Comparison of ENCODE assay signal across 1 cellular context in the genomic region with DNA sequence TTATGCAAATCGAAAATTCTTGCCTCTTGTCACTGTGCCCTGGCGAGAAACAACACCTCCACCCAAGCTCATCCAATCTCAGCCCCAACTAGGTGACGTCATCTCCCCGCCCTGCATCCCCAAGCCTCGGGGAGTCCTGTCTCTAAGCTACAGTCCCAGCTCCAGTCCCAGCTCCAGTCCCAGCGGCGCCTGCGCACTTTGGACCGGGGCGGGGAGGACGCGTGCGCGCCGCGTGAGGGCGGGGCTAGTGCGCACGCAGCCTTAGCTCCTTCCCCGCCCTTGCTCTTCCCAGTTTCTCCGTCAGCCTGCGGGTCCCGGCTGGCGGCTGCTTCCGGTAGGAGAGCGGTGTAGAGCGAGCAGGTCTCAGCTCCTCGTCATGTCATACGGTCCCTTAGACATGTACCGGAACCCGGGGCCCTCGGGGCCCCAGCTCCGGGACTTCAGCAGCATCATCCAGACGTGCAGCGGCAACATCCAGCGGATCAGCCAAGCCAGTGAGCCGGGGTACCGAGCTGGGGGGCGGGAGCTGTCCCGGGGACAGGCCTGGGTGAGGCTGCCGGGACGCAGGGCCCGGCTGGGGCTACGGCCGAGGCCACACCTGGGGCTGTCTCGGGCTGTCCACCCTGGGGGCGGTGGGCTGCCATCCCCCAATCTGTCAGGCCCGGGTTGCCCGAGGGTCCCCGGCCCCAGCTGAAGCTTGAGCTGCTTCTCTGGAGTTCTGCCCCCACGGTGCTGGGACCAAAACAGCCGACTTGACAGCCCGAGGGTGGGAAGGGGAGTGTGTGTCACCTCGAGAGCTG.
TF ChIP-seq lines count a peak whose summit lies in the region.

A gene (plus strand): TSS at position 288 of the 800 bp plus-strand sequence. CDS start 89 bp downstream, at position 377.

TF ChIP-seq in K562, 482 proteins besides CTCF, POLR2A, EP300 and RAD21 (continued from another document and continues in another):
- TF ChIP-seq STAT5A (IDR thresholded peaks at IDR 0.05; ENCODE audit: borderline replicate concordance, low read length) (no peak), ZNF253 (CRISPR knock-in tag; conservative IDR thresholded peaks at IDR 0.05) (no peak), PTRF (tag; IDR thresholded peaks at IDR 0.05) (no peak), ZNF561 (CRISPR knock-in tag; conservative IDR thresholded peaks at IDR 0.05) (no peak), HDAC1 (IDR thresholded peaks at IDR 0.05) (peak in 1 of 2 experiments; percentile 73; a peak in 2 of 4 replicates), XRCC3 (IDR thresholded peaks at IDR 0.05) (no peak), ZNF165 (CRISPR knock-in tag; IDR thresholded peaks at IDR 0.05; ENCODE audit: borderline replicate concordance) (no peak), SMC3 (conservative IDR thresholded peaks at IDR 0.05; ENCODE audit: insufficient read depth, low read depth, low read length) (no peak), HMGN3 (IDR thresholded peaks at IDR 0.05; ENCODE audit: borderline replicate concordance, extremely low read depth, insufficient read length, low read depth, low read length) (peak; percentile 67), ZKSCAN3 (CRISPR knock-in tag; IDR thresholded peaks at IDR 0.05) (no peak), ILK (tag; IDR thresholded peaks at IDR 0.05; ENCODE audit: borderline replicate concordance, low read depth) (no peak), SRF (CRISPR knock-in tag; IDR thresholded peaks at IDR 0.05) (no peak; a peak in 1 of 4 replicates), CREBBP (IDR thresholded peaks at IDR 0.05; ENCODE audit: low read depth, low read length) (no peak), ZBTB8A (IDR thresholded peaks at IDR 0.05; ENCODE audit: partially characterized antibody) (no peak), RBM15 (IDR thresholded peaks at IDR 0.05; ENCODE audit: insufficient read depth, low read length) (no peak), NR1H2 (CRISPR knock-in tag; IDR thresholded peaks at IDR 0.05) (no peak), CBFB (CRISPR knock-in tag; IDR thresholded peaks at IDR 0.05) (peak; percentile 77; the same call in 1 of the 2 replicates), ZC3H8 (IDR thresholded peaks at IDR 0.05) (no peak), MAZ (CRISPR knock-in tag; conservative IDR thresholded peaks at IDR 0.05 in 1 of 2, IDR thresholded peaks at IDR 0.05 in 1 of 2) (peak; percentile 89 to 91), POLR2G (IDR thresholded peaks at IDR 0.05; ENCODE audit: low read depth, low read length) (peak; percentile 92), ZFP30 (CRISPR knock-in tag; IDR thresholded peaks at IDR 0.05; ENCODE audit: borderline replicate concordance) (no peak), EHMT2 (IDR thresholded peaks at IDR 0.05) (no peak), POLR2AphosphoS5 (IDR thresholded peaks at IDR 0.05; ENCODE audit: control insufficient read depth, insufficient read depth, low read depth, low read length) (peak; percentile 82), HDAC2 (IDR thresholded peaks at IDR 0.05) (peak; percentile 90), ZNF589 (CRISPR knock-in tag; IDR thresholded peaks at IDR 0.05; ENCODE audit: low read depth) (peak; percentile 56; the same call in 1 of the 2 replicates), CXXC5 (CRISPR knock-in tag; IDR thresholded peaks at IDR 0.05) (peak; percentile 93), SP1 (CRISPR knock-in tag; IDR thresholded peaks at IDR 0.05) (peak; percentile 85)
- TF ChIP-seq, protein P1, sequence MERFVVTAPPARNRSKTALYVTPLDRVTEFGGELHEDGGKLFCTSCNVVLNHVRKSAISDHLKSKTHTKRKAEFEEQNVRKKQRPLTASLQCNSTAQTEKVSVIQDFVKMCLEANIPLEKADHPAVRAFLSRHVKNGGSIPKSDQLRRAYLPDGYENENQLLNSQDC (CRISPR knock-in tag; IDR thresholded peaks at IDR 0.05), result no peak
- TF ChIP-seq, protein P2, sequence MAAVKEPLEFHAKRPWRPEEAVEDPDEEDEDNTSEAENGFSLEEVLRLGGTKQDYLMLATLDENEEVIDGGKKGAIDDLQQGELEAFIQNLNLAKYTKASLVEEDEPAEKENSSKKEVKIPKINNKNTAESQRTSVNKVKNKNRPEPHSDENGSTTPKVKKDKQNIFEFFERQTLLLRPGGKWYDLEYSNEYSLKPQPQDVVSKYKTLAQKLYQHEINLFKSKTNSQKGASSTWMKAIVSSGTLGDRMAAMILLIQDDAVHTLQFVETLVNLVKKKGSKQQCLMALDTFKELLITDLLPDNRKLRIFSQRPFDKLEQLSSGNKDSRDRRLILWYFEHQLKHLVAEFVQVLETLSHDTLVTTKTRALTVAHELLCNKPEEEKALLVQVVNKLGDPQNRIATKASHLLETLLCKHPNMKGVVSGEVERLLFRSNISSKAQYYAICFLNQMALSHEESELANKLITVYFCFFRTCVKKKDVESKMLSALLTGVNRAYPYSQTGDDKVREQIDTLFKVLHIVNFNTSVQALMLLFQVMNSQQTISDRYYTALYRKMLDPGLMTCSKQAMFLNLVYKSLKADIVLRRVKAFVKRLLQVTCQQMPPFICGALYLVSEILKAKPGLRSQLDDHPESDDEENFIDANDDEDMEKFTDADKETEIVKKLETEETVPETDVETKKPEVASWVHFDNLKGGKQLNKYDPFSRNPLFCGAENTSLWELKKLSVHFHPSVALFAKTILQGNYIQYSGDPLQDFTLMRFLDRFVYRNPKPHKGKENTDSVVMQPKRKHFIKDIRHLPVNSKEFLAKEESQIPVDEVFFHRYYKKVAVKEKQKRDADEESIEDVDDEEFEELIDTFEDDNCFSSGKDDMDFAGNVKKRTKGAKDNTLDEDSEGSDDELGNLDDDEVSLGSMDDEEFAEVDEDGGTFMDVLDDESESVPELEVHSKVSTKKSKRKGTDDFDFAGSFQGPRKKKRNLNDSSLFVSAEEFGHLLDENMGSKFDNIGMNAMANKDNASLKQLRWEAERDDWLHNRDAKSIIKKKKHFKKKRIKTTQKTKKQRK (IDR thresholded peaks at IDR 0.05; ENCODE audit: borderline replicate concordance, low read depth, low read length), result no peak
- TF ChIP-seq, protein P3, sequence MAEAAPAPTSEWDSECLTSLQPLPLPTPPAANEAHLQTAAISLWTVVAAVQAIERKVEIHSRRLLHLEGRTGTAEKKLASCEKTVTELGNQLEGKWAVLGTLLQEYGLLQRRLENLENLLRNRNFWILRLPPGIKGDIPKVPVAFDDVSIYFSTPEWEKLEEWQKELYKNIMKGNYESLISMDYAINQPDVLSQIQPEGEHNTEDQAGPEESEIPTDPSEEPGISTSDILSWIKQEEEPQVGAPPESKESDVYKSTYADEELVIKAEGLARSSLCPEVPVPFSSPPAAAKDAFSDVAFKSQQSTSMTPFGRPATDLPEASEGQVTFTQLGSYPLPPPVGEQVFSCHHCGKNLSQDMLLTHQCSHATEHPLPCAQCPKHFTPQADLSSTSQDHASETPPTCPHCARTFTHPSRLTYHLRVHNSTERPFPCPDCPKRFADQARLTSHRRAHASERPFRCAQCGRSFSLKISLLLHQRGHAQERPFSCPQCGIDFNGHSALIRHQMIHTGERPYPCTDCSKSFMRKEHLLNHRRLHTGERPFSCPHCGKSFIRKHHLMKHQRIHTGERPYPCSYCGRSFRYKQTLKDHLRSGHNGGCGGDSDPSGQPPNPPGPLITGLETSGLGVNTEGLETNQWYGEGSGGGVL (CRISPR knock-in tag; IDR thresholded peaks at IDR 0.05), result no peak
- TF ChIP-seq, protein P4, sequence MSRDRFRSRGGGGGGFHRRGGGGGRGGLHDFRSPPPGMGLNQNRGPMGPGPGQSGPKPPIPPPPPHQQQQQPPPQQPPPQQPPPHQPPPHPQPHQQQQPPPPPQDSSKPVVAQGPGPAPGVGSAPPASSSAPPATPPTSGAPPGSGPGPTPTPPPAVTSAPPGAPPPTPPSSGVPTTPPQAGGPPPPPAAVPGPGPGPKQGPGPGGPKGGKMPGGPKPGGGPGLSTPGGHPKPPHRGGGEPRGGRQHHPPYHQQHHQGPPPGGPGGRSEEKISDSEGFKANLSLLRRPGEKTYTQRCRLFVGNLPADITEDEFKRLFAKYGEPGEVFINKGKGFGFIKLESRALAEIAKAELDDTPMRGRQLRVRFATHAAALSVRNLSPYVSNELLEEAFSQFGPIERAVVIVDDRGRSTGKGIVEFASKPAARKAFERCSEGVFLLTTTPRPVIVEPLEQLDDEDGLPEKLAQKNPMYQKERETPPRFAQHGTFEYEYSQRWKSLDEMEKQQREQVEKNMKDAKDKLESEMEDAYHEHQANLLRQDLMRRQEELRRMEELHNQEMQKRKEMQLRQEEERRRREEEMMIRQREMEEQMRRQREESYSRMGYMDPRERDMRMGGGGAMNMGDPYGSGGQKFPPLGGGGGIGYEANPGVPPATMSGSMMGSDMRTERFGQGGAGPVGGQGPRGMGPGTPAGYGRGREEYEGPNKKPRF (IDR thresholded peaks at IDR 0.05; ENCODE audit: low read depth, low read length), result no peak
- TF ChIP-seq, protein P5, sequence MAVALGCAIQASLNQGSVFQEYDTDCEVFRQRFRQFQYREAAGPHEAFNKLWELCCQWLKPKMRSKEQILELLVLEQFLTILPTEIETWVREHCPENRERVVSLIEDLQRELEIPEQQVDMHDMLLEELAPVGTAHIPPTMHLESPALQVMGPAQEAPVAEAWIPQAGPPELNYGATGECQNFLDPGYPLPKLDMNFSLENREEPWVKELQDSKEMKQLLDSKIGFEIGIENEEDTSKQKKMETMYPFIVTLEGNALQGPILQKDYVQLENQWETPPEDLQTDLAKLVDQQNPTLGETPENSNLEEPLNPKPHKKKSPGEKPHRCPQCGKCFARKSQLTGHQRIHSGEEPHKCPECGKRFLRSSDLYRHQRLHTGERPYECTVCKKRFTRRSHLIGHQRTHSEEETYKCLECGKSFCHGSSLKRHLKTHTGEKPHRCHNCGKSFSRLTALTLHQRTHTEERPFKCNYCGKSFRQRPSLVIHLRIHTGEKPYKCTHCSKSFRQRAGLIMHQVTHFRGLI (CRISPR knock-in tag; IDR thresholded peaks at IDR 0.05), result 0 out of 2 replicates have a peak, but pooled peaks have one; percentile 23
- TF ChIP-seq, protein P6, sequence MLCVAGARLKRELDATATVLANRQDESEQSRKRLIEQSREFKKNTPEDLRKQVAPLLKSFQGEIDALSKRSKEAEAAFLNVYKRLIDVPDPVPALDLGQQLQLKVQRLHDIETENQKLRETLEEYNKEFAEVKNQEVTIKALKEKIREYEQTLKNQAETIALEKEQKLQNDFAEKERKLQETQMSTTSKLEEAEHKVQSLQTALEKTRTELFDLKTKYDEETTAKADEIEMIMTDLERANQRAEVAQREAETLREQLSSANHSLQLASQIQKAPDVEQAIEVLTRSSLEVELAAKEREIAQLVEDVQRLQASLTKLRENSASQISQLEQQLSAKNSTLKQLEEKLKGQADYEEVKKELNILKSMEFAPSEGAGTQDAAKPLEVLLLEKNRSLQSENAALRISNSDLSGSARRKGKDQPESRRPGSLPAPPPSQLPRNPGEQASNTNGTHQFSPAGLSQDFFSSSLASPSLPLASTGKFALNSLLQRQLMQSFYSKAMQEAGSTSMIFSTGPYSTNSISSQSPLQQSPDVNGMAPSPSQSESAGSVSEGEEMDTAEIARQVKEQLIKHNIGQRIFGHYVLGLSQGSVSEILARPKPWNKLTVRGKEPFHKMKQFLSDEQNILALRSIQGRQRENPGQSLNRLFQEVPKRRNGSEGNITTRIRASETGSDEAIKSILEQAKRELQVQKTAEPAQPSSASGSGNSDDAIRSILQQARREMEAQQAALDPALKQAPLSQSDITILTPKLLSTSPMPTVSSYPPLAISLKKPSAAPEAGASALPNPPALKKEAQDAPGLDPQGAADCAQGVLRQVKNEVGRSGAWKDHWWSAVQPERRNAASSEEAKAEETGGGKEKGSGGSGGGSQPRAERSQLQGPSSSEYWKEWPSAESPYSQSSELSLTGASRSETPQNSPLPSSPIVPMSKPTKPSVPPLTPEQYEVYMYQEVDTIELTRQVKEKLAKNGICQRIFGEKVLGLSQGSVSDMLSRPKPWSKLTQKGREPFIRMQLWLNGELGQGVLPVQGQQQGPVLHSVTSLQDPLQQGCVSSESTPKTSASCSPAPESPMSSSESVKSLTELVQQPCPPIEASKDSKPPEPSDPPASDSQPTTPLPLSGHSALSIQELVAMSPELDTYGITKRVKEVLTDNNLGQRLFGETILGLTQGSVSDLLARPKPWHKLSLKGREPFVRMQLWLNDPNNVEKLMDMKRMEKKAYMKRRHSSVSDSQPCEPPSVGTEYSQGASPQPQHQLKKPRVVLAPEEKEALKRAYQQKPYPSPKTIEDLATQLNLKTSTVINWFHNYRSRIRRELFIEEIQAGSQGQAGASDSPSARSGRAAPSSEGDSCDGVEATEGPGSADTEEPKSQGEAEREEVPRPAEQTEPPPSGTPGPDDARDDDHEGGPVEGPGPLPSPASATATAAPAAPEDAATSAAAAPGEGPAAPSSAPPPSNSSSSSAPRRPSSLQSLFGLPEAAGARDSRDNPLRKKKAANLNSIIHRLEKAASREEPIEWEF (CRISPR knock-in tag; IDR thresholded peaks at IDR 0.05), result no peak
- TF ChIP-seq, protein P7, sequence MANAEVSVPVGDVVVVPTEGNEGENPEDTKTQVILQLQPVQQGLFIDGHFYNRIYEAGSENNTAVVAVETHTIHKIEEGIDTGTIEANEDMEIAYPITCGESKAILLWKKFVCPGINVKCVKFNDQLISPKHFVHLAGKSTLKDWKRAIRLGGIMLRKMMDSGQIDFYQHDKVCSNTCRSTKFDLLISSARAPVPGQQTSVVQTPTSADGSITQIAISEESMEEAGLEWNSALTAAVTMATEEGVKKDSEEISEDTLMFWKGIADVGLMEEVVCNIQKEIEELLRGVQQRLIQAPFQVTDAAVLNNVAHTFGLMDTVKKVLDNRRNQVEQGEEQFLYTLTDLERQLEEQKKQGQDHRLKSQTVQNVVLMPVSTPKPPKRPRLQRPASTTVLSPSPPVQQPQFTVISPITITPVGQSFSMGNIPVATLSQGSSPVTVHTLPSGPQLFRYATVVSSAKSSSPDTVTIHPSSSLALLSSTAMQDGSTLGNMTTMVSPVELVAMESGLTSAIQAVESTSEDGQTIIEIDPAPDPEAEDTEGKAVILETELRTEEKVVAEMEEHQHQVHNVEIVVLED (CRISPR knock-in tag; IDR thresholded peaks at IDR 0.05), result peak; percentile 82
- TF ChIP-seq, protein P8, sequence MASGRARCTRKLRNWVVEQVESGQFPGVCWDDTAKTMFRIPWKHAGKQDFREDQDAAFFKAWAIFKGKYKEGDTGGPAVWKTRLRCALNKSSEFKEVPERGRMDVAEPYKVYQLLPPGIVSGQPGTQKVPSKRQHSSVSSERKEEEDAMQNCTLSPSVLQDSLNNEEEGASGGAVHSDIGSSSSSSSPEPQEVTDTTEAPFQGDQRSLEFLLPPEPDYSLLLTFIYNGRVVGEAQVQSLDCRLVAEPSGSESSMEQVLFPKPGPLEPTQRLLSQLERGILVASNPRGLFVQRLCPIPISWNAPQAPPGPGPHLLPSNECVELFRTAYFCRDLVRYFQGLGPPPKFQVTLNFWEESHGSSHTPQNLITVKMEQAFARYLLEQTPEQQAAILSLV (tag; IDR thresholded peaks at IDR 0.05), result no peak
- TF ChIP-seq, protein P9, sequence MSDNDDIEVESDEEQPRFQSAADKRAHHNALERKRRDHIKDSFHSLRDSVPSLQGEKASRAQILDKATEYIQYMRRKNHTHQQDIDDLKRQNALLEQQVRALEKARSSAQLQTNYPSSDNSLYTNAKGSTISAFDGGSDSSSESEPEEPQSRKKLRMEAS (CRISPR knock-in tag; IDR thresholded peaks at IDR 0.05), result peak; percentile 64
- TF ChIP-seq, protein P10, sequence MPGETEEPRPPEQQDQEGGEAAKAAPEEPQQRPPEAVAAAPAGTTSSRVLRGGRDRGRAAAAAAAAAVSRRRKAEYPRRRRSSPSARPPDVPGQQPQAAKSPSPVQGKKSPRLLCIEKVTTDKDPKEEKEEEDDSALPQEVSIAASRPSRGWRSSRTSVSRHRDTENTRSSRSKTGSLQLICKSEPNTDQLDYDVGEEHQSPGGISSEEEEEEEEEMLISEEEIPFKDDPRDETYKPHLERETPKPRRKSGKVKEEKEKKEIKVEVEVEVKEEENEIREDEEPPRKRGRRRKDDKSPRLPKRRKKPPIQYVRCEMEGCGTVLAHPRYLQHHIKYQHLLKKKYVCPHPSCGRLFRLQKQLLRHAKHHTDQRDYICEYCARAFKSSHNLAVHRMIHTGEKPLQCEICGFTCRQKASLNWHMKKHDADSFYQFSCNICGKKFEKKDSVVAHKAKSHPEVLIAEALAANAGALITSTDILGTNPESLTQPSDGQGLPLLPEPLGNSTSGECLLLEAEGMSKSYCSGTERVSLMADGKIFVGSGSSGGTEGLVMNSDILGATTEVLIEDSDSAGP (CRISPR knock-in tag; IDR thresholded peaks at IDR 0.05), result no peak; the same call in 1 of the 2 replicates
